ENCODE assay signal across 1 cellular context in genomic region chr6:157906537-157907061, GRCh38.
TF ChIP-seq lines count a peak whose summit lies in the region.

No MANE protein-coding gene starts in this region.

TF ChIP-seq in K562, 482 proteins besides CTCF, POLR2A, EP300 and RAD21 (continues in another document):
- TF ChIP-seq ETV6 (IDR thresholded peaks at IDR 0.05; ENCODE audit: borderline replicate concordance in 1 of 2, low read depth in 2 of 2, low read length in 1 of 2) (no peak), ETV6 (CRISPR knock-in tag; IDR thresholded peaks at IDR 0.05; ENCODE audit: borderline replicate concordance) (no peak), EGR1 (conservative IDR thresholded peaks at IDR 0.05) (no peak), ZNF707 (CRISPR knock-in tag; conservative IDR thresholded peaks at IDR 0.05) (no peak), ASH1L (IDR thresholded peaks at IDR 0.05; ENCODE audit: borderline replicate concordance, low read depth, partially characterized antibody) (no peak), FUS (optimal IDR thresholded peaks at IDR 0.05; ENCODE audit: low read depth, low read length) (no peak), ELK3 (CRISPR knock-in tag; IDR thresholded peaks at IDR 0.05) (no peak), ETS1 (conservative IDR thresholded peaks at IDR 0.05; ENCODE audit: control insufficient read depth, low read depth, low read length) (no peak), SMAD2 (IDR thresholded peaks at IDR 0.05; ENCODE audit: low read depth, low read length) (no peak), FOXP1 (CRISPR knock-in tag; IDR thresholded peaks at IDR 0.05) (no peak), WHSC1 (IDR thresholded peaks at IDR 0.05; ENCODE audit: low read length) (no peak), ARID4B (CRISPR knock-in tag; IDR thresholded peaks at IDR 0.05) (no peak), ZZZ3 (IDR thresholded peaks at IDR 0.05) (peak; percentile 60; the same call in 1 of the 2 replicates), GABPA (tag; conservative IDR thresholded peaks at IDR 0.05; ENCODE audit: low read depth) (peak; percentile 21; the same call in 1 of the 2 replicates), NFXL1 (CRISPR knock-in tag; IDR thresholded peaks at IDR 0.05) (no peak), ESRRB (CRISPR knock-in tag; IDR thresholded peaks at IDR 0.05; ENCODE audit: borderline replicate concordance) (no peak), ZC3H11A (IDR thresholded peaks at IDR 0.05; ENCODE audit: low read depth, low read length) (no peak), SIN3B (IDR thresholded peaks at IDR 0.05; ENCODE audit: low read depth) (no peak), NR3C1 (CRISPR knock-in tag; IDR thresholded peaks at IDR 0.05) (no peak), ZNF609 (CRISPR knock-in tag; IDR thresholded peaks at IDR 0.05; ENCODE audit: borderline replicate concordance) (no peak), BRD4 (IDR thresholded peaks at IDR 0.05) (peak; percentile 65; the same call in 1 of the 2 replicates), SFPQ (IDR thresholded peaks at IDR 0.05; ENCODE audit: low read depth, low read length) (no peak), ZNF197 (CRISPR knock-in tag; IDR thresholded peaks at IDR 0.05; ENCODE audit: low read depth) (0 out of 2 replicates have a peak, but pooled peaks have one; percentile 73), SMAD3 (CRISPR knock-in tag; conservative IDR thresholded peaks at IDR 0.05) (peak; percentile 63; the same call in 1 of the 2 replicates), ZC3H8 (IDR thresholded peaks at IDR 0.05) (no peak), ZNF655 (CRISPR knock-in tag; IDR thresholded peaks at IDR 0.05) (no peak), SMAD1 (IDR thresholded peaks at IDR 0.05; ENCODE audit: low read depth, low read length, partially characterized antibody) (no peak), RBFOX2 (IDR thresholded peaks at IDR 0.05; ENCODE audit: low read depth, low read length) (no peak), HNRNPUL1 (IDR thresholded peaks at IDR 0.05; ENCODE audit: low read length) (no peak), KLF6 (CRISPR knock-in tag; IDR thresholded peaks at IDR 0.05; ENCODE audit: borderline replicate concordance) (no peak), THRAP3 (IDR thresholded peaks at IDR 0.05; ENCODE audit: borderline replicate concordance) (no peak), TCF15 (CRISPR knock-in tag; IDR thresholded peaks at IDR 0.05) (no peak), ILK (tag; IDR thresholded peaks at IDR 0.05; ENCODE audit: borderline replicate concordance, low read depth) (no peak), NFRKB (IDR thresholded peaks at IDR 0.05; ENCODE audit: low read depth) (no peak; the same call in 1 of the 2 replicates), ZNF589 (CRISPR knock-in tag; IDR thresholded peaks at IDR 0.05; ENCODE audit: low read depth) (peak; percentile 89), ZFP36 (IDR thresholded peaks at IDR 0.05; ENCODE audit: low read depth, low read length, partially characterized antibody) (no peak), ZNF282 (CRISPR knock-in tag; IDR thresholded peaks at IDR 0.05) (no peak), CSDE1 (IDR thresholded peaks at IDR 0.05) (no peak), XRCC4 (IDR thresholded peaks at IDR 0.05; ENCODE audit: extremely low read depth, insufficient read depth, insufficient read length) (no peak), CTCFL (IDR thresholded peaks at IDR 0.05; ENCODE audit: borderline replicate concordance, insufficient read depth, low read depth, low read length, poor library complexity, severe bottlenecking) (no peak), THAP12 (CRISPR knock-in tag; IDR thresholded peaks at IDR 0.05) (no peak)
